ENCODE assay signal across 8 cellular contexts in the genomic region with DNA sequence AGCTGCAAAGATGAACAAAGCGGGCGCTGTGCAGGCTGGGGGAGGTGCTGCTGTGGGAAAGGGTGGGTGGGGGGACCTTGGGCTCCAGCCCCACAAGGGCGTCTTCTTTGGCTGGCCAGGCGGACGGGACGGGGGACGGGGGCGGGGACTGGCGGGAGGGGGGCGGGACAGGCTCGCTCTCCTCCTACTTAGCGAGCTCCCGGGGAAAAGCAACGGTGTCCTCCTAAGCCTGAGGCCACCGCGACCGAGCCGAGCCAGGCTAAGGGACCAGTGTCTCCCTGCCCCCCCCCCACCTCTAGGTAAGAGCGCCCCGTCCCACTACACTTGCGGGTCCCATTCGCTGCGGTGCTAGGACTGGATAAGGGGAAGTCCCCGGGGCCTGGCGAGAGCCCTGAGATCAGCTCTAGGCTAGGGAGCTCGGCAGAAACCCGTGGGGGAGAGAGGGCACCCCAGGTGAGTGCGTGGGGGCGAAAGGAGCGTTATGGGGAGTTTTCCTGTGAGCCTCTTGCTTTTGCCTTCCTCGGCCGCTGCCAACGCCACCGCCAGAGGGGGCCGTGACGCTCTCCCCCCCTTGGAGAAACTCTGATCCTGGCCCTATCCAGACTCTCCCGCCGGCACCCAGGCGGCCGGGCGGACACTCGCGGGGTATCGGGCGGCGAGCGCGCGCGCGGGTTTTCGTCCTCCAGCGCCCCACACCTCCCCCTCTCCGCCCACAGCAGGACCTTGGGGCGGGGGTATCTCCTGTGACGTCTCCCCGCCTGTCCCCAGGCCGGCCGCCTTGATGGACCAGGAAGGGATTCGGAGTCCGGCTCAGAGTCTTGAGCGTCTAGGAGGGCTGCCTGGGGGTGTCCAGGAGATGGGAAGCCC. TPM values are rescaled to one million over a fixed set of nuclear protein-coding genes. Genes with fewer than 3 reads are reported as not detected.
DNase-seq lines count a peak whose midpoint lies in the region; ATAC-seq and TF ChIP-seq lines count a peak whose summit lies in the region.

A gene (plus strand): TSS at position 215 of the 867 bp plus-strand sequence. CDS start 6,222 bp downstream, outside the sequence.

- H3K4me3 Mint-ChIP-seq in stimulated activated effector memory CD8-positive, alpha-beta T cell treated with anti-CD3 and anti-CD28 coated beads, Interleukin-12 subunit alpha, Interleukin-12 subunit beta, amount 100 ng/mL, for 72 hours, result peak within 1 kb of the TSS; percentile 77

- peak; percentile 35 to 80 (median 78) for DNase-seq in NCI-H1417 (lab: John Stamatoyannopoulos, UW)
- no peak for DNase-seq in NCI-H1417 treated with DMSO at 0.1 percent for 48 hours (lab: John Stamatoyannopoulos, UW)
- peak; percentile 63 for DNase-seq in NCI-H526 treated with DMSO at 0.1 percent for 48 hours (lab: John Stamatoyannopoulos, UW)
- DNase-seq in activated T-cell treated with anti-CD3 and anti-CD28 coated beads for 4 hours, result peak; percentile 42
- DNase-seq in epithelial cell of esophagus (ENCODE audit: low read depth), result peak; percentile 60
- DNase-seq in mesenteric fat pad (ENCODE audit: low spot score), result peak; percentile 91
- DNase-seq in stimulated activated effector memory CD8-positive, alpha-beta T cell treated with anti-CD3 and anti-CD28 coated beads, Interleukin-12 subunit alpha, Interleukin-12 subunit beta, amount 100 ng/mL, for 72 hours (ENCODE audit: low spot score in 2 of 2), result peak; percentile 20 to 69

- peaks cover 14% of the 10 kb centered on the region for H3K36me3 Mint-ChIP-seq in stimulated activated effector memory CD8-positive, alpha-beta T cell treated with anti-CD3 and anti-CD28 coated beads, Interleukin-12 subunit alpha, Interleukin-12 subunit beta, amount 100 ng/mL, for 72 hours

- peak; percentile 50 for TF ChIP-seq CTCF in epithelial cell of esophagus (IDR thresholded peaks at IDR 0.05; ENCODE audit: insufficient read depth, low read depth, low read length, missing control alignments)

- peak; percentile 29 for ATAC-seq in stimulated activated effector memory CD8-positive, alpha-beta T cell treated with anti-CD3 and anti-CD28 coated beads, Interleukin-12 subunit alpha, Interleukin-12 subunit beta, amount 100 ng/mL, for 72 hours
- ATAC-seq in HG03521 (IDR thresholded peaks at IDR 0.05; ENCODE audit: unreplicated experiment), result no peak

- no peaks in the 10 kb centered on the region for H3K9me3 Mint-ChIP-seq in stimulated activated effector memory CD8-positive, alpha-beta T cell treated with anti-CD3 and anti-CD28 coated beads, Interleukin-12 subunit alpha, Interleukin-12 subunit beta, amount 100 ng/mL, for 72 hours

- peak within 1 kb of the TSS; percentile 43 for H3K27ac Mint-ChIP-seq in stimulated activated effector memory CD8-positive, alpha-beta T cell treated with anti-CD3 and anti-CD28 coated beads, Interleukin-12 subunit alpha, Interleukin-12 subunit beta, amount 100 ng/mL, for 72 hours

- peaks cover 33% of the 10 kb centered on the region for H3K4me1 Mint-ChIP-seq in stimulated activated effector memory CD8-positive, alpha-beta T cell treated with anti-CD3 and anti-CD28 coated beads, Interleukin-12 subunit alpha, Interleukin-12 subunit beta, amount 100 ng/mL, for 72 hours

- peak within 1 kb of the TSS; percentile 47 for H3K4me3 ChIP-seq in epithelial cell of esophagus (ENCODE audit: low read length)

RNA-seq across cellular contexts. Expression of the gene that starts here (rescaled TPM):
- total RNA-seq in mesenteric fat pad, result 562 TPM
